ENCODE assay signal across 10 cellular contexts in genomic region chr1:229452956-229453801, GRCh38. TPM values are rescaled to one million over a fixed set of nuclear protein-coding genes. Genes with fewer than 3 reads are reported as not detected.
DNase-seq lines count a peak whose midpoint lies in the region; ATAC-seq and TF ChIP-seq lines count a peak whose summit lies in the region.
"Had no signal": no experiment of that assay in that cellular context is flagged by ENCODE, and none has a peak within 500 bp of the region (broad histone marks: within the 10 kb centered on the region; RNA-seq: fewer than 3 reads in every experiment).

No MANE protein-coding gene starts in this region.

- H3K9me3 ChIP-seq in psoas muscle = no peaks in the 10 kb centered on the region
- no peaks in the 10 kb centered on the region for H3K9me3 ChIP-seq in vagina
- H3K9me3 ChIP-seq: BLaER1 treated with 17β-estradiol and CSF1 and Interleukin-3, amounts not matched to agents 10 nM and 100 nM had no signal

- H3K4me3 ChIP-seq in psoas muscle (no peak overlapping the region), vagina (no peak overlapping the region)
- H3K4me3 ChIP-seq: BLaER1 treated with 17β-estradiol and CSF1 and Interleukin-3, amounts not matched to agents 10 nM and 100 nM had no signal

- WGBS in psoas muscle, 3 donors = 77 to 81% (median 77%) methylated on average over 5 of the region's 5 CpGs

- DNase-seq in NCI-H2107 treated with DMSO at 0.1 percent for 48 hours (lab: John Stamatoyannopoulos, UW; ENCODE audit: unreplicated experiment) = peak; percentile 48
- no peak for DNase-seq in NCI-H2107 (lab: John Stamatoyannopoulos, UW)
- DNase-seq in NCI-H1092 treated with DMSO at 0.1 percent for 48 hours (lab: John Stamatoyannopoulos, UW) = peak; percentile 56
- peak; percentile 56 for DNase-seq in cerebellum (ENCODE audit: low spot score)
- no peak for DNase-seq in psoas muscle
- DNase-seq in stimulated activated CD4-positive, alpha-beta T cell treated with anti-CD3 and anti-CD28 coated beads, Interleukin-2, amount 100 ng/mL, for 48 hours = no peak
- no peak for DNase-seq in vagina (ENCODE audit: extremely low spot score in 2 of 2)
- DNase-seq in HUDEP-2 (lab: John Stamatoyannopoulos, UW; ENCODE audit: unreplicated experiment in 76 of 76) = no peak
- DNase-seq: T-cell had no signal

- peaks cover 3 to 92% of the 10 kb centered on the region in 2 donors for H3K36me3 ChIP-seq in psoas muscle (ENCODE audit: insufficient read depth in 1 of 2, low read depth in 1 of 2)
- H3K36me3 ChIP-seq in vagina = peaks cover 0 to 47% of the 10 kb centered on the region in 2 donors

- no peak overlapping the region for H3K27ac ChIP-seq in psoas muscle
- no peak overlapping the region for H3K27ac ChIP-seq in vagina
- H3K27ac ChIP-seq: BLaER1 treated with 17β-estradiol and CSF1 and Interleukin-3, amounts not matched to agents 10 nM and 100 nM had no signal

- TF ChIP-seq POLR2A in vagina (IDR thresholded peaks at IDR 0.05) = no peak

- intact Hi-C loops in psoas muscle (cut with DNase I) (loop anchor here (5.0 to 10.0 kb wide), 2 partner anchors 81 to 108 kb away; partner anchors contain the start of gene CCSAP (in 1 of the 2)), vagina (cut with DNase I) (no loop called here)

- peak in 3 of 4 donors; percentile 70 to 89 (median 85) for ATAC-seq in psoas muscle
- ATAC-seq: T-cell had no signal

- H3K4me1 ChIP-seq in psoas muscle (no peaks in the 10 kb centered on the region), vagina (no peaks in the 10 kb centered on the region)
- H3K4me1 ChIP-seq: BLaER1 treated with 17β-estradiol and CSF1 and Interleukin-3, amounts not matched to agents 10 nM and 100 nM had no signal

- peak; percentile 60 for TF ChIP-seq CTCF in psoas muscle (IDR thresholded peaks at IDR 0.05)
- peak in 1 of 3 experiments; percentile 16 for TF ChIP-seq CTCF in vagina (IDR thresholded peaks at IDR 0.05)

- no peaks in the 10 kb centered on the region for H3K27me3 ChIP-seq in psoas muscle (ENCODE audit: insufficient read depth in 3 of 3, low read length in 2 of 3)
- H3K27me3 ChIP-seq in vagina = no peaks in the 10 kb centered on the region
- H3K27me3 ChIP-seq: BLaER1 treated with 17β-estradiol and CSF1 and Interleukin-3, amounts not matched to agents 10 nM and 100 nM had no signal

RNA-seq across cellular contexts. Expression of gene ACTA1, which starts 19.3 kb away (rescaled TPM):
- total RNA-seq in cerebellum = 2.1 TPM
- total RNA-seq in psoas muscle = over 10,000 TPM in 3 of 4 donors, 1,000 to 10,000 TPM in 1; 8,109 to 28,566 (median 18,858) TPM
- over 10,000 TPM; 11,314 to 26,656 (median 13,405) TPM for polyA plus RNA-seq in psoas muscle
- not detected for total RNA-seq in vagina

RNA-seq across cellular contexts. Expression of gene NUP133, which starts 55.0 kb away (rescaled TPM):
- total RNA-seq in cerebellum = 42.4 TPM
- 10 to 100 TPM; 24.1 to 29.3 (median 26.4) TPM for total RNA-seq in psoas muscle
- 10 to 100 TPM in 1 of 3 donors, 1 to 10 TPM in 2; 9.3 to 18.7 (median 9.5) TPM for polyA plus RNA-seq in psoas muscle
- total RNA-seq in vagina = 38.3 TPM

Comparison
In these comparisons a context has a peak if more than half of its experiments do, and no peak if none do; other contexts are left out.
1. DNase-seq: peak in NCI-H2107 treated with DMSO at 0.1 percent for 48 hours (single experiment), NCI-H1092 treated with DMSO at 0.1 percent for 48 hours (single experiment) and cerebellum (single experiment); none in NCI-H2107 (single experiment), psoas muscle (0 of 2), stimulated activated CD4-positive, alpha-beta T cell treated with anti-CD3 and anti-CD28 coated beads, Interleukin-2, amount 100 ng/mL, for 48 hours (0 of 2), vagina (0 of 2) and HUDEP-2 (0 of 76).
2. RNA of gene ACTA1, which starts 19.3 kb away (total RNA-seq): 8,109 to 28,566 TPM in psoas muscle; 2.1 TPM in cerebellum (single experiment) and not detected in vagina (single experiment); every median in the first group is over 1,000 times any median in the second.